Comparison of ENCODE assay signal across 34 cellular contexts in genomic region chr9:115084709-115085108, GRCh38. TPM values are rescaled to one million over a fixed set of nuclear protein-coding genes. Genes with fewer than 3 reads are reported as not detected.
"Had no signal": no experiment of that assay in that cellular context is flagged by ENCODE, and none has a peak within 500 bp of the region (broad histone marks: within the 10 kb centered on the region; RNA-seq: fewer than 3 reads in every experiment).

No MANE protein-coding gene starts in this region.

- H3K27ac Mint-ChIP-seq: activated B cell treated with CpG ODN at 0.5 μM for 24 hours; activated CD4-positive, alpha-beta memory T cell treated with anti-CD3 and anti-CD28 coated beads for 36 hours; activated naive CD4-positive, alpha-beta T cell treated with anti-CD3 and anti-CD28 coated beads, Interleukin-2, amount 10 ng/mL, durations not matched to agents 7 days and 5 days; activated naive CD8-positive, alpha-beta T cell; activated naive CD8-positive, alpha-beta T cell treated with anti-CD3 and anti-CD28 coated beads, Interleukin-2, amount 50 U/mL, for 24 hours; brain; T-cell; T-helper 17 cell had no signal

- H3K4me3 Mint-ChIP-seq: activated B cell treated with CpG ODN at 0.5 μM for 24 hours; activated CD4-positive, alpha-beta memory T cell treated with anti-CD3 and anti-CD28 coated beads for 36 hours; activated naive CD4-positive, alpha-beta T cell treated with anti-CD3 and anti-CD28 coated beads, Interleukin-2, amount 10 ng/mL, durations not matched to agents 7 days and 5 days; activated naive CD8-positive, alpha-beta T cell; activated naive CD8-positive, alpha-beta T cell treated with anti-CD3 and anti-CD28 coated beads, Interleukin-2, amount 50 U/mL, for 24 hours; activated T-cell treated with anti-CD3 and anti-CD28 coated beads, Interleukin-2, amount 50 U/mL, for 4 hours; brain; T-cell; T-helper 17 cell had no signal

- H3K27me3 Mint-ChIP-seq: activated CD4-positive, alpha-beta memory T cell treated with anti-CD3 and anti-CD28 coated beads for 36 hours; activated naive CD4-positive, alpha-beta T cell treated with anti-CD3 and anti-CD28 coated beads, Interleukin-2, amount 10 ng/mL, durations not matched to agents 7 days and 5 days; activated naive CD8-positive, alpha-beta T cell; brain; T-cell had no signal

- H3K9me3 Mint-ChIP-seq: activated B cell treated with CpG ODN at 0.5 μM for 24 hours; activated CD4-positive, alpha-beta memory T cell treated with anti-CD3 and anti-CD28 coated beads for 36 hours; activated naive CD4-positive, alpha-beta T cell treated with anti-CD3 and anti-CD28 coated beads, Interleukin-2, amount 10 ng/mL, durations not matched to agents 7 days and 5 days; activated naive CD8-positive, alpha-beta T cell treated with anti-CD3 and anti-CD28 coated beads, Interleukin-2, amount 50 U/mL, for 24 hours; activated T-cell treated with anti-CD3 and anti-CD28 coated beads, Interleukin-2, amount 50 U/mL, for 4 hours; T-cell had no signal

- H3K4me2 ChIP-seq: PC-9 had no signal

- H3K4me1 Mint-ChIP-seq: activated B cell treated with CpG ODN at 0.5 μM for 24 hours; activated naive CD4-positive, alpha-beta T cell treated with anti-CD3 and anti-CD28 coated beads, Interleukin-2, amount 10 ng/mL, durations not matched to agents 7 days and 5 days; activated naive CD8-positive, alpha-beta T cell treated with anti-CD3 and anti-CD28 coated beads, Interleukin-2, amount 50 U/mL, for 24 hours; T-cell had no signal

- ATAC-seq: activated naive CD8-positive, alpha-beta T cell treated with anti-CD3 and anti-CD28 coated beads, Interleukin-2, amount 50 U/mL, for 24 hours; activated T-cell treated with anti-CD3 and anti-CD28 coated beads, Interleukin-2, amount 50 U/mL, for 4 hours; SK-N-SH treated with all-trans-retinoic acid at 6 μM for 48 hours; T-cell; T-helper 17 cell had no signal

- H3K36me3 Mint-ChIP-seq: activated CD4-positive, alpha-beta memory T cell treated with anti-CD3 and anti-CD28 coated beads for 36 hours; activated naive CD4-positive, alpha-beta T cell treated with anti-CD3 and anti-CD28 coated beads, Interleukin-2, amount 10 ng/mL, durations not matched to agents 7 days and 5 days; activated naive CD8-positive, alpha-beta T cell; T-cell had no signal

- DNase-seq: activated B cell treated with CpG ODN at 0.5 μM for 24 hours; activated CD4-positive, alpha-beta memory T cell treated with anti-CD3 and anti-CD28 coated beads for 36 hours; activated CD4-positive, alpha-beta T cell treated with anti-CD3 and anti-CD28 coated beads for 4 hours; activated CD4-positive, alpha-beta T cell treated with anti-CD3 and anti-CD28 coated beads, Interleukin-2, amount 50 U/mL, for 1 hour; activated CD4-positive, CD25-positive, alpha-beta regulatory T cell treated with anti-CD3 and anti-CD28 coated beads, Interleukin-2, amount 50 U/mL, for 72 hours; activated CD8-positive, alpha-beta memory T cell treated with anti-CD3 and anti-CD28 coated beads, Interleukin-2, amount 50 U/mL, for 4 hours; activated effector memory CD4-positive, alpha-beta T cell treated with Interleukin-2 at 50 U/mL for 16 hours; activated naive CD4-positive, alpha-beta T cell treated with anti-CD3 and anti-CD28 coated beads, Interleukin-2, amount 10 ng/mL, durations not matched to agents 7 days and 5 days; activated naive CD8-positive, alpha-beta T cell treated with anti-CD3 and anti-CD28 coated beads, Interleukin-2, amount 50 U/mL, for 24 hours; activated T-cell treated with anti-CD3 and anti-CD28 coated beads for 4 hours; activated T-cell treated with anti-CD3 and anti-CD28 coated beads, Interleukin-2, amount 50 U/mL, for 4 hours; anterior cingulate cortex; central memory CD4-positive, alpha-beta T cell; Kasumi-1; KG1; MM.1S; MV-4-11; NCI-H1092; NCI-H1436 treated with DMSO at 0.1 percent for 48 hours; NCI-H1694 treated with DMSO at 0.1 percent for 48 hours; NCI-H2029; NCI-H345; NCI-H526; NCI-H748 treated with DMSO at 0.1 percent for 48 hours; NK-92 treated with Interleukin-12 subunit alpha and Interleukin-12 subunit beta, amount 100 ng/mL, for 24 hours; PC-9; SHP77 treated with DMSO at 0.1 percent for 48 hours; T-cell; T-helper 17 cell had no signal

- H2AFZ ChIP-seq: PC-9 had no signal

- H3K27ac ChIP-seq: PC-9, VCaP had no signal

- H3K4me3 ChIP-seq: PC-9 had no signal

RNA-seq across cellular contexts. Expression of gene TNC, which starts 33.2 kb away (rescaled TPM):
- total RNA-seq: activated B cell treated with CpG ODN at 0.5 μM for 24 hours, NCI-H460, T-helper 17 cell had no signal
